1 cellular context compared by ENCODE assay signal in the genomic region with DNA sequence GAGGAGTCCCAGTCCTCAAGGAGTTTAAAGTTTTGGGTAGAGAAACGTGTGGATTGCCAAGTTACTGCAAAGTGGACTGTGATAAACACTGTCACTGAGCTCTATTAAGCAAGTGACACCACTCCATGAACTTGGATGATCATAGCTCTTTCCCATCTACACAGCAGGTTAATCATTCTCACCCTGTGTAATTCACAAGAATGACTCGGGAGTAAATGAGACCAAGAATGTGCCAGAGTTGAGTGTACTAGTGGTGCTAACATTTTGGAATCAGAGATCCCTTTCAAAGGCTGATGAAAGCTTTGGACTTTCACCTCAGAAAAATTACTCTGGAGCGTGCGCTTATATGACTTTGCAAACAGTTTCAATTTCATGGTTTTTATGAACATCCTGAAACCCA.
TF ChIP-seq lines count a peak whose summit lies in the region.

No MANE protein-coding gene starts in this region.

TF ChIP-seq in liver, 16 proteins besides CTCF, POLR2A, EP300 and RAD21 (continued from another document):
- TF ChIP-seq, protein P1, sequence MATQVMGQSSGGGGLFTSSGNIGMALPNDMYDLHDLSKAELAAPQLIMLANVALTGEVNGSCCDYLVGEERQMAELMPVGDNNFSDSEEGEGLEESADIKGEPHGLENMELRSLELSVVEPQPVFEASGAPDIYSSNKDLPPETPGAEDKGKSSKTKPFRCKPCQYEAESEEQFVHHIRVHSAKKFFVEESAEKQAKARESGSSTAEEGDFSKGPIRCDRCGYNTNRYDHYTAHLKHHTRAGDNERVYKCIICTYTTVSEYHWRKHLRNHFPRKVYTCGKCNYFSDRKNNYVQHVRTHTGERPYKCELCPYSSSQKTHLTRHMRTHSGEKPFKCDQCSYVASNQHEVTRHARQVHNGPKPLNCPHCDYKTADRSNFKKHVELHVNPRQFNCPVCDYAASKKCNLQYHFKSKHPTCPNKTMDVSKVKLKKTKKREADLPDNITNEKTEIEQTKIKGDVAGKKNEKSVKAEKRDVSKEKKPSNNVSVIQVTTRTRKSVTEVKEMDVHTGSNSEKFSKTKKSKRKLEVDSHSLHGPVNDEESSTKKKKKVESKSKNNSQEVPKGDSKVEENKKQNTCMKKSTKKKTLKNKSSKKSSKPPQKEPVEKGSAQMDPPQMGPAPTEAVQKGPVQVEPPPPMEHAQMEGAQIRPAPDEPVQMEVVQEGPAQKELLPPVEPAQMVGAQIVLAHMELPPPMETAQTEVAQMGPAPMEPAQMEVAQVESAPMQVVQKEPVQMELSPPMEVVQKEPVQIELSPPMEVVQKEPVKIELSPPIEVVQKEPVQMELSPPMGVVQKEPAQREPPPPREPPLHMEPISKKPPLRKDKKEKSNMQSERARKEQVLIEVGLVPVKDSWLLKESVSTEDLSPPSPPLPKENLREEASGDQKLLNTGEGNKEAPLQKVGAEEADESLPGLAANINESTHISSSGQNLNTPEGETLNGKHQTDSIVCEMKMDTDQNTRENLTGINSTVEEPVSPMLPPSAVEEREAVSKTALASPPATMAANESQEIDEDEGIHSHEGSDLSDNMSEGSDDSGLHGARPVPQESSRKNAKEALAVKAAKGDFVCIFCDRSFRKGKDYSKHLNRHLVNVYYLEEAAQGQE (IDR thresholded peaks at IDR 0.05) = no peak
- TF ChIP-seq SP1 (IDR thresholded peaks at IDR 0.05) (peak; percentile 71), TAF1 (conservative IDR thresholded peaks at IDR 0.05) (no peak), NR2F2 (IDR thresholded peaks at IDR 0.05) (no peak), FOXA2 (IDR thresholded peaks at IDR 0.05) (no peak)
- TF ChIP-seq, protein P2, sequence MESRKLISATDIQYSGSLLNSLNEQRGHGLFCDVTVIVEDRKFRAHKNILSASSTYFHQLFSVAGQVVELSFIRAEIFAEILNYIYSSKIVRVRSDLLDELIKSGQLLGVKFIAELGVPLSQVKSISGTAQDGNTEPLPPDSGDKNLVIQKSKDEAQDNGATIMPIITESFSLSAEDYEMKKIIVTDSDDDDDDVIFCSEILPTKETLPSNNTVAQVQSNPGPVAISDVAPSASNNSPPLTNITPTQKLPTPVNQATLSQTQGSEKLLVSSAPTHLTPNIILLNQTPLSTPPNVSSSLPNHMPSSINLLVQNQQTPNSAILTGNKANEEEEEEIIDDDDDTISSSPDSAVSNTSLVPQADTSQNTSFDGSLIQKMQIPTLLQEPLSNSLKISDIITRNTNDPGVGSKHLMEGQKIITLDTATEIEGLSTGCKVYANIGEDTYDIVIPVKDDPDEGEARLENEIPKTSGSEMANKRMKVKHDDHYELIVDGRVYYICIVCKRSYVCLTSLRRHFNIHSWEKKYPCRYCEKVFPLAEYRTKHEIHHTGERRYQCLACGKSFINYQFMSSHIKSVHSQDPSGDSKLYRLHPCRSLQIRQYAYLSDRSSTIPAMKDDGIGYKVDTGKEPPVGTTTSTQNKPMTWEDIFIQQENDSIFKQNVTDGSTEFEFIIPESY (IDR thresholded peaks at IDR 0.05) = no peak
